In the genomic region with DNA sequence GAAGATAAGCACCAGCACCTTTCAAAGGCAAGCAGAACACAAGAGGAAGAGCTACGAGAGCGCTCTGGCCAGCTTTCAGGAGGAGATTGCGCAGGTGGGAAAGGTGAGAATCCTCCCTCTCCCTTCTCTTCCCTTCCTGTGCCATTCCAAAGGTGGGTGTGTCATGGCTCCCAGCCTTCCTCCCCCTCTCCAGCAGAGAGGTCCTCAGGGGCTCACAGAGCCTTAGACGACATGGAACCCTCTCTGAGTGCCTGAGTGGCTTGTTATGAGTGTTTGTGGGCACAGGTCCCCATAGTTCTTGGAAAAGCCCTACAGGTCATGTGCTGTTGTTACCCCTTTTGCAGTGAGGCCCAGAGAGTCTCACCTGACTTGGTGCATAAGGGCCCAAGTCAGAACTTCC, we compare ENCODE assay signal across 23 cellular contexts. TPM values are rescaled to one million over a fixed set of nuclear protein-coding genes. Genes with fewer than 3 reads are reported as not detected.
A peak's percentile ranks its signal among the peaks of the same experiment; 100 is the strongest.
DNase-seq lines count a peak whose midpoint lies in the region; ATAC-seq and TF ChIP-seq lines count a peak whose summit lies in the region.
"Had no signal": no experiment of that assay in that cellular context is flagged by ENCODE, and none has a peak within 500 bp of the region (broad histone marks: within the 10 kb centered on the region; RNA-seq: fewer than 3 reads in every experiment).

No MANE protein-coding gene starts in this region.

- H3K4me1 Mint-ChIP-seq in stimulated activated naive CD8-positive, alpha-beta T cell treated with anti-CD3 and anti-CD28 coated beads, Interleukin-15, amount 100 ng/mL, for 72 hours, result no peaks in the 10 kb centered on the region
- H3K4me1 Mint-ChIP-seq: CD14-positive monocyte, GM23338 had no signal

- H3K27me3 ChIP-seq in lower lobe of right lung (ENCODE audit: low read depth), result no peaks in the 10 kb centered on the region
- no peaks in the 10 kb centered on the region for H3K27me3 ChIP-seq in thyroid gland
- no peaks in the 10 kb centered on the region for H3K27me3 ChIP-seq in colonic mucosa
- no peaks in the 10 kb centered on the region for H3K27me3 ChIP-seq in prostate gland (replicated peaks; ENCODE audit: insufficient read depth)
- H3K27me3 ChIP-seq in aorta (ENCODE audit: control insufficient read depth in 1 of 2, insufficient read depth in 2 of 2, low read length in 1 of 2), result no peaks in the 10 kb centered on the region
- H3K27me3 ChIP-seq: BLaER1 treated with 17β-estradiol and CSF1 and Interleukin-3, amounts not matched to agents 10 nM and 100 nM had no signal

- H3K27ac ChIP-seq in lower lobe of right lung, result no peak overlapping the region
- peak overlapping the region; percentile 46 to 55 (median 54) for H3K27ac ChIP-seq in thyroid gland
- H3K27ac ChIP-seq in colonic mucosa, result no peak overlapping the region
- H3K27ac ChIP-seq in prostate gland, result no peak overlapping the region
- no peak overlapping the region for H3K27ac ChIP-seq in aorta (ENCODE audit: low read depth in 1 of 2, low read length in 2 of 2)
- H3K27ac ChIP-seq: A549; BLaER1 treated with 17β-estradiol and CSF1 and Interleukin-3, amounts not matched to agents 10 nM and 100 nM had no signal

- peak; percentile 48 for ATAC-seq in stimulated activated naive CD8-positive, alpha-beta T cell treated with anti-CD3 and anti-CD28 coated beads, Interleukin-15, amount 100 ng/mL, for 72 hours
- ATAC-seq in stimulated activated naive CD8-positive, alpha-beta T cell treated with anti-CD3 and anti-CD28 coated beads, Interleukin-15, Interleukin-2, amounts not matched to agents 100 U/mL and 50 U/mL, for 24 hours, result no peak
- ATAC-seq in lower lobe of right lung (peak; percentile 75 to 79), aorta (ENCODE audit: low FRiP score) (no peak)
- ATAC-seq: A549, GM23338, HCT116 had no signal

- intact Hi-C loops in lower lobe of right lung (cut with DNase I), result no loop called here
- intact Hi-C loops in thyroid gland (cut with DNase I), result no loop called here
- intact Hi-C loops in colonic mucosa (cut with DNase I), result no loop called here
- intact Hi-C loops in prostate gland (cut with DNase I), result no loop called here
- intact Hi-C loops in aorta (cut with DNase I), result no loop called here

- H3K9me3 Mint-ChIP-seq in stimulated activated naive CD8-positive, alpha-beta T cell treated with anti-CD3 and anti-CD28 coated beads, Interleukin-15, amount 100 ng/mL, for 72 hours, result no peaks in the 10 kb centered on the region
- H3K9me3 Mint-ChIP-seq: CD4-positive, alpha-beta memory T cell; GM23338; H9 had no signal

- H3K4me3 ChIP-seq in lower lobe of right lung (no peak overlapping the region), thyroid gland (replicated peaks in 1 of 3) (no peak overlapping the region), colonic mucosa (no peak overlapping the region), prostate gland (no peak overlapping the region), aorta (ENCODE audit: low read length in 2 of 2) (no peak overlapping the region)
- H3K4me3 ChIP-seq: A549; BLaER1 treated with 17β-estradiol and CSF1 and Interleukin-3, amounts not matched to agents 10 nM and 100 nM; GM23338 had no signal

- TF ChIP-seq POLR2A in thyroid gland (IDR thresholded peaks at IDR 0.05), result no peak
- TF ChIP-seq POLR2A in prostate gland (IDR thresholded peaks at IDR 0.05), result no peak

- no peak overlapping the region for H3K9ac ChIP-seq in colonic mucosa (ENCODE audit: low read depth in 2 of 2, low read length in 2 of 2)
- H3K9ac ChIP-seq: BLaER1 treated with 17β-estradiol and CSF1 and Interleukin-3, amounts not matched to agents 10 nM and 100 nM had no signal

- TF ChIP-seq CTCF in lower lobe of right lung (IDR thresholded peaks at IDR 0.05) (no peak), thyroid gland (IDR thresholded peaks at IDR 0.05) (no peak), colonic mucosa (IDR thresholded peaks at IDR 0.05) (no peak), prostate gland (IDR thresholded peaks at IDR 0.05) (no peak)

- H3K27me3 Mint-ChIP-seq in stimulated activated naive CD8-positive, alpha-beta T cell treated with anti-CD3 and anti-CD28 coated beads, Interleukin-15, amount 100 ng/mL, for 72 hours, result no peaks in the 10 kb centered on the region
- H3K27me3 Mint-ChIP-seq: CD4-positive, alpha-beta memory T cell had no signal

- H3K4me1 ChIP-seq in lower lobe of right lung (peaks cover 7% of the 10 kb centered on the region), thyroid gland (peaks cover 12 to 16% of the 10 kb centered on the region in 2 donors), colonic mucosa (no peaks in the 10 kb centered on the region), prostate gland (replicated peaks) (no peaks in the 10 kb centered on the region), aorta (ENCODE audit: control insufficient read depth in 1 of 2, insufficient read depth in 2 of 2, low read length in 2 of 2) (no peaks in the 10 kb centered on the region)
- H3K4me1 ChIP-seq: A549; BE2C; BLaER1 treated with 17β-estradiol and CSF1 and Interleukin-3, amounts not matched to agents 10 nM and 100 nM had no signal

- no peak overlapping the region for H3K4me3 Mint-ChIP-seq in stimulated activated naive CD8-positive, alpha-beta T cell treated with anti-CD3 and anti-CD28 coated beads, Interleukin-15, amount 100 ng/mL, for 72 hours
- H3K4me3 Mint-ChIP-seq: CD14-positive monocyte; CD4-positive, alpha-beta memory T cell; GM23338; H9 had no signal

- no peak for DNase-seq in stimulated activated naive CD8-positive, alpha-beta T cell treated with anti-CD3 and anti-CD28 coated beads, Interleukin-15, amount 100 ng/mL, for 72 hours
- no peak for DNase-seq in stimulated activated naive CD8-positive, alpha-beta T cell treated with anti-CD3 and anti-CD28 coated beads, Interleukin-15, Interleukin-2, amounts not matched to agents 100 U/mL and 50 U/mL, for 24 hours
- DNase-seq in lower lobe of right lung, result no peak
- DNase-seq in thyroid gland, result peak; percentile 67 to 88
- DNase-seq in colonic mucosa, result no peak
- DNase-seq in prostate gland (ENCODE audit: low spot score), result no peak
- DNase-seq in aorta, result no peak
- DNase-seq: 8988T; ACHN; AML-193; BE2C; Calu3; CD4-positive, alpha-beta memory T cell; COR-L47; DMS53; DMS79 treated with DMSO at 0.1 percent for 48 hours; GF-D8; H9 had no signal

- H3K9me3 ChIP-seq in lower lobe of right lung (no peaks in the 10 kb centered on the region), thyroid gland (no peaks in the 10 kb centered on the region), colonic mucosa (no peaks in the 10 kb centered on the region), prostate gland (no peaks in the 10 kb centered on the region), aorta (ENCODE audit: control insufficient read depth, low read length) (no peaks in the 10 kb centered on the region)
- H3K9me3 ChIP-seq: A549, BE2C had no signal

- WGBS in thyroid gland, 2 donors, result 41 to 42% methylated on average over 4 of the region's 4 CpGs
- 82% methylated on average over 4 of the region's 4 CpGs for WGBS in prostate gland
- 90 to 93% methylated on average over 4 of the region's 4 CpGs for WGBS in aorta, 2 donors

- H3K27ac Mint-ChIP-seq in stimulated activated naive CD8-positive, alpha-beta T cell treated with anti-CD3 and anti-CD28 coated beads, Interleukin-15, amount 100 ng/mL, for 72 hours, result peak overlapping the region in 1 of 2 donors; percentile 22
- H3K27ac Mint-ChIP-seq: CD4-positive, alpha-beta memory T cell; GM23338 had no signal

- H3K36me3 ChIP-seq in lower lobe of right lung, result peaks cover 34% of the 10 kb centered on the region
- H3K36me3 ChIP-seq in thyroid gland, result peaks cover 10 to 17% of the 10 kb centered on the region in 2 donors
- H3K36me3 ChIP-seq in colonic mucosa, result no peaks in the 10 kb centered on the region
- peaks cover 0 to 5% of the 10 kb centered on the region in 2 donors for H3K36me3 ChIP-seq in prostate gland
- H3K36me3 ChIP-seq in aorta (ENCODE audit: control insufficient read depth in 1 of 2, insufficient read depth in 2 of 2, low read length in 1 of 2), result peaks cover 0 to 10% of the 10 kb centered on the region in 2 donors
- H3K36me3 ChIP-seq: BE2C; BLaER1 treated with 17β-estradiol and CSF1 and Interleukin-3, amounts not matched to agents 10 nM and 100 nM had no signal

RNA-seq across cellular contexts. Expression of a gene that starts 5.8 kb away (rescaled TPM):
- total RNA-seq in lower lobe of right lung, result 11.3 TPM
- total RNA-seq in thyroid gland, result 10 to 100 TPM in 3 of 4 donors, 1 to 10 TPM in 1; 5.2 to 33.0 (median 11.0) TPM
- total RNA-seq in colonic mucosa, result 1 to 10 TPM in 1 of 2 donors, under 1 TPM in 1; 0.67 to 1.5 TPM
- 10 to 100 TPM in 1 of 2 donors, 1 to 10 TPM in 1; 1.6 to 22.8 TPM for total RNA-seq in prostate gland
- total RNA-seq in aorta, result 1 to 10 TPM; 5.3 to 8.5 TPM
- polyA plus RNA-seq in aorta, result 1 to 10 TPM; 4.1 to 5.2 TPM

Comparison
In these comparisons a context has a peak if more than half of its experiments do, and no peak if none do; other contexts are left out.
1. ATAC-seq: peak in stimulated activated naive CD8-positive, alpha-beta T cell treated with anti-CD3 and anti-CD28 coated beads, Interleukin-15, amount 100 ng/mL, for 72 hours (single experiment) and lower lobe of right lung (2 of 2); none in stimulated activated naive CD8-positive, alpha-beta T cell treated with anti-CD3 and anti-CD28 coated beads, Interleukin-15, Interleukin-2, amounts not matched to agents 100 U/mL and 50 U/mL, for 24 hours (single experiment) and aorta (single experiment).
2. DNase-seq: peak in thyroid gland (2 of 2); none in stimulated activated naive CD8-positive, alpha-beta T cell treated with anti-CD3 and anti-CD28 coated beads, Interleukin-15, amount 100 ng/mL, for 72 hours (0 of 2), stimulated activated naive CD8-positive, alpha-beta T cell treated with anti-CD3 and anti-CD28 coated beads, Interleukin-15, Interleukin-2, amounts not matched to agents 100 U/mL and 50 U/mL, for 24 hours (single experiment), lower lobe of right lung (single experiment), colonic mucosa (single experiment), prostate gland (single experiment) and aorta (0 of 2).
3. H3K27ac ChIP-seq: peak in thyroid gland (3 of 3); none in lower lobe of right lung (single experiment), colonic mucosa (single experiment), prostate gland (0 of 2) and aorta (0 of 2).